12 cellular contexts compared by ENCODE assay signal in the genomic region with DNA sequence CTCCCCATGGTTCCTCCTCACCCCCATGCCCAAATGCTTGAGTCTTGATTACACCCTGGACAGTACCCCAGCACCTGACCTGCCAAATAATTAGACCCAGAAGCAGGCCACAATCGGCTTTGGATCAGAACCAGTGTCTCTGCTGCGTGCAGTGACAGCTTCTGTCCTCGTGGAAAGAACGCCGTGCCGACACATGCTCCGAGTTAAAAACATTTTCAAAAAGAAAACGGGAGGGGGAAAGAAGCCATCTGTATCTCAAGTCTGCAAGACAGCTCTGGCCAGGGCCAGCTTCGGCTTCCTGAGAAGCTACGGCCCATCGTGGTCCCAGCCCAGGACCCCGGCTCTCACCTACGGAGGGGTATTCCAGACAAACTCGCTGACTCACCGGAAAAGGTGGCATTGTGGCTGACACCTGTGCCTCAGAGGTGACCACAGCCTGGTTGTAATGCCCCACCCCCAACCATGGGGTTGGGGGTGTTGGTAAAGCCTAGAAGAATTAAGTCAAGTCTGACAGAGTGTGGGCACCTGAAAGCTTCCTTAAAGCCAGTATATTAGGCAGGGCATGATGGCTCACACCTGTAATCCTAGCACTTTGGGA. TPM values are rescaled to one million over a fixed set of nuclear protein-coding genes. Genes with fewer than 3 reads are reported as not detected.
DNase-seq lines count a peak whose midpoint lies in the region; ATAC-seq, FAIRE-seq and TF ChIP-seq lines count a peak whose summit lies in the region.
"Had no signal": no experiment of that assay in that cellular context is flagged by ENCODE, and none has a peak within 500 bp of the region (broad histone marks: within the 10 kb centered on the region; RNA-seq: fewer than 3 reads in every experiment).

No MANE protein-coding gene starts in this region.

- POLR2A ChIA-PET in GM12878 (lab: Charles Lee): interaction anchor here (0.6 to 2.4 kb wide), 3 partner anchors 26 to 1408 kb away, joined by 3 to 7 read pairs (median 6); a partner anchor contains a TSS

- H3K56ac ChIP-seq in mesendoderm (ENCODE audit: low read length): no peak overlapping the region

- H3K18ac ChIP-seq in mesendoderm (ENCODE audit: low read length): no peak overlapping the region

- RAD21 ChIA-PET in GM12878 (lab: Charles Lee; ENCODE audit: unreplicated experiment): interaction anchor here (1.1 kb wide), 1 partner anchor 27 kb away, joined by 4 read pairs; no protein-coding TSS in a partner anchor

- H2AFZ ChIP-seq in GM12878 (ENCODE audit: control insufficient read depth, low read depth, low read length): no peak overlapping the region

- H3K4me2 ChIP-seq in GM12878 (ENCODE audit: control insufficient read depth, insufficient read depth) (no peak overlapping the region), mesendoderm (ENCODE audit: low read length) (no peak overlapping the region)

- H3K4me3 ChIP-seq in cardiac muscle cell (no peak overlapping the region), GM12878 (no peak overlapping the region), mesendoderm (ENCODE audit: low read length) (no peak overlapping the region), uterus (no peak overlapping the region), MG63 (no peak overlapping the region)
- H3K4me3 ChIP-seq: lung had no signal

- SMC1A ChIA-PET in GM12878 (lab: Charles Lee; ENCODE audit: uncharacterized antibody, unreplicated experiment): interaction anchor here (1.1 to 1.3 kb wide), 2 partner anchors 12 to 24 kb away, joined by 3 read pairs; no protein-coding TSS in a partner anchor

- DNase-seq in cardiac muscle cell (ENCODE audit: low read depth in 1 of 2, low spot score in 1 of 2) (no peak), cardiac septum (ENCODE audit: low spot score) (no peak), GM12878 (ENCODE audit: low read depth, low spot score) (no peak), mesendoderm (no peak), uterus (no peak), MG63 (no peak), NCI-H1436 (lab: John Stamatoyannopoulos, UW) (no peak), HUDEP-2 (lab: John Stamatoyannopoulos, UW; ENCODE audit: unreplicated experiment in 76 of 76) (no peak)
- DNase-seq: NCI-H446 treated with DMSO at 0.1 percent for 48 hours, RPMI8226 had no signal

- peaks cover 29% of the 10 kb centered on the region for H3K79me1 ChIP-seq in mesendoderm (ENCODE audit: low read length)

- H4K5ac ChIP-seq in mesendoderm (ENCODE audit: low read length): no peak overlapping the region

- CTCF ChIA-PET in GM12878 (lab: Yijun Ruan, JAX): no interaction called here

- no peak for FAIRE-seq in GM12878 (lab: Jason Lieb, UNC)
- FAIRE-seq: TTC549 had no signal

- H2BK120ac ChIP-seq in mesendoderm (ENCODE audit: low read depth, low read length): no peak overlapping the region

- H2BK15ac ChIP-seq in mesendoderm (replicated peaks; ENCODE audit: low read depth): no peak overlapping the region

- no peaks in the 10 kb centered on the region for H4K20me1 ChIP-seq in GM12878 (ENCODE audit: control insufficient read depth, insufficient read depth)

- H3K4ac ChIP-seq in mesendoderm (ENCODE audit: low read depth, low read length): no peak overlapping the region

- TF ChIP-seq POLR2A in GM12878 (IDR thresholded peaks at IDR 0.05; ENCODE audit: low read depth, low read length) (no peak), uterus (IDR thresholded peaks at IDR 0.05) (no peak)

- intact Hi-C loops in cardiac septum (cut with DNase I) (loop anchor here (2.0 kb wide), 1 partner anchor 16 kb away; no protein-coding TSS in a partner anchor), GM12878 (cut with micrococcal nuclease; ENCODE audit: unreplicated experiment) (no loop called here), uterus (cut with DNase I; ENCODE audit: low total_unique reads) (no loop called here)

- H3K4me1 ChIP-seq in cardiac muscle cell (ENCODE audit: low read depth) (peaks cover 55% of the 10 kb centered on the region), GM12878 (ENCODE audit: control insufficient read depth, insufficient read depth, low read length) (peaks cover 58% of the 10 kb centered on the region), mesendoderm (ENCODE audit: control insufficient read depth, low read depth, low read length) (peaks cover 30% of the 10 kb centered on the region), uterus (peaks cover 12 to 24% of the 10 kb centered on the region in 2 donors)

- WGBS in GM12878 (ENCODE audit: insufficient coverage, insufficient replicate concordance, low lambda C conversion rate, missing lambda C conversion rate): 83% methylated on average over 15 of the region's 15 CpGs
- WGBS in mesendoderm (ENCODE audit: extremely low coverage, insufficient coverage, low lambda C conversion rate): no CpG with 5 or more reads among the region's 15 CpGs

- H3K36me3 ChIP-seq in cardiac muscle cell (no peaks in the 10 kb centered on the region), GM12878 (ENCODE audit: control insufficient read depth in 2 of 2, insufficient read depth in 2 of 2, low read length in 1 of 2) (peaks cover 0 to 2% of the 10 kb centered on the region in 2 experiments; a peak in 2 of 4 replicates), mesendoderm (ENCODE audit: control insufficient read depth, insufficient read depth, low read length) (no peaks in the 10 kb centered on the region), uterus (no peaks in the 10 kb centered on the region), MG63 (no peaks in the 10 kb centered on the region)

- H3K79me2 ChIP-seq in GM12878 (ENCODE audit: control insufficient read depth, insufficient read depth, low read length) (peaks cover 36% of the 10 kb centered on the region), mesendoderm (ENCODE audit: control insufficient read depth, insufficient read depth, low read length) (peaks cover 74% of the 10 kb centered on the region)

- H3K9ac ChIP-seq in GM12878 (ENCODE audit: control insufficient read depth, insufficient read depth, low read length) (no peak overlapping the region), mesendoderm (ENCODE audit: low read length) (peak overlapping the region; percentile 6)

- no peaks in the 10 kb centered on the region for H3K27me3 ChIP-seq in cardiac muscle cell
- no peaks in the 10 kb centered on the region for H3K27me3 ChIP-seq in GM12878 (replicated peaks in 1 of 2; ENCODE audit: control insufficient read depth in 2 of 2, insufficient read depth in 2 of 2, low read length in 1 of 2)
- no peaks in the 10 kb centered on the region for H3K27me3 ChIP-seq in mesendoderm (ENCODE audit: insufficient read depth, low read length, poor library complexity)
- H3K27me3 ChIP-seq in uterus: no peaks in the 10 kb centered on the region
- no peaks in the 10 kb centered on the region for H3K27me3 ChIP-seq in MG63

- no peak overlapping the region for H2BK5ac ChIP-seq in mesendoderm (ENCODE audit: low read length)

- H3K9me3 ChIP-seq in cardiac muscle cell (ENCODE audit: low read depth) (no peaks in the 10 kb centered on the region), GM12878 (replicated peaks; ENCODE audit: control insufficient read depth, insufficient read depth, low read length) (no peaks in the 10 kb centered on the region), uterus (no peaks in the 10 kb centered on the region), MG63 (no peaks in the 10 kb centered on the region)

- no peak overlapping the region for H4K8ac ChIP-seq in mesendoderm (ENCODE audit: low read depth, low read length)

- no TSS peak for BruUV-seq in GM12878 (replicated peaks; lab: Mats Ljungman, UMichigan)

- H2AK5ac ChIP-seq in mesendoderm (ENCODE audit: low read length): no peak overlapping the region

- no peak for ATAC-seq in GM12878

- TF ChIP-seq CTCF in cardiac muscle cell (IDR thresholded peaks at IDR 0.05; ENCODE audit: low read depth, low read length) (no peak), GM12878 (IDR thresholded peaks at IDR 0.05 in 2 of 3, conservative IDR thresholded peaks at IDR 0.05 in 1 of 3; ENCODE audit: control insufficient read depth in 2 of 3, extremely low read depth in 1 of 3, insufficient read depth in 1 of 3, low read depth in 3 of 3, low read length in 3 of 3) (no peak), uterus (IDR thresholded peaks at IDR 0.05) (no peak)

- H3K27ac ChIP-seq in cardiac muscle cell: peak overlapping the region; percentile 94
- H3K27ac ChIP-seq in GM12878 (ENCODE audit: control insufficient read depth, insufficient read depth): no peak overlapping the region
- no peak overlapping the region for H3K27ac ChIP-seq in mesendoderm (ENCODE audit: low read depth, low read length)
- peak overlapping the region; percentile 18 to 53 for H3K27ac ChIP-seq in uterus

- TF ChIP-seq EP300 in GM12878 (IDR thresholded peaks at IDR 0.05; ENCODE audit: borderline replicate concordance in 1 of 2, control insufficient read depth in 1 of 2, low read depth in 2 of 2, low read length in 2 of 2): no peak

- in situ Hi-C loops in GM12878 (cut with MboI): no loop called here

- no peak overlapping the region for H3K23ac ChIP-seq in mesendoderm (ENCODE audit: low read length)

- TF ChIP-seq RAD21 in GM12878 (IDR thresholded peaks at IDR 0.05; ENCODE audit: insufficient read depth, low read depth, low read length): no peak

TF ChIP-seq in GM12878, 131 proteins besides CTCF, POLR2A, EP300 and RAD21:
- TF ChIP-seq GABPA (IDR thresholded peaks at IDR 0.05; ENCODE audit: low read depth) (no peak), RUNX3 (IDR thresholded peaks at IDR 0.05; ENCODE audit: low read length) (0 out of 2 replicates have a peak, but pooled peaks have one; percentile 16)
TF ChIP-seq in GM12878: peak in this region for 1.

RNA-seq across cellular contexts. Expression of a gene that starts 25.8 kb away (rescaled TPM):
- 81.0 and 90.6 TPM in 2 replicates for total RNA-seq in cardiac muscle cell
- polyA plus RNA-seq in cardiac muscle cell: 40.2 and 56.0 TPM in 2 replicates
- total RNA-seq in cardiac septum: 45.4 TPM
- 27.4 and 27.5 TPM in 2 replicates for total RNA-seq in GM12878 (2013; cell fraction: nucleolus; rRNA removed)
- total RNA-seq in GM12878 (2014; rRNA removed): 15.8 and 16.1 TPM in 2 replicates
- total RNA-seq in GM12878 (2014; rRNA removed; fragmentation: Illumina TruSeq; extraction: Trizol): 16.7 and 21.5 TPM in 2 replicates
- 50.4 and 51.7 TPM in 2 replicates for total RNA-seq in GM12878 (2021)
- polyA plus RNA-seq in GM12878 (2011; ENCODE audit: low read depth): 10.0 TPM
- 8.1 and 18.0 TPM in 2 replicates for polyA plus RNA-seq in GM12878 (2011; rRNA removed)
- polyA plus RNA-seq in GM12878 (2011; cell fraction: cytosol; rRNA removed): 15.5 and 16.6 TPM in 2 replicates
- 31.4 and 44.2 TPM in 2 replicates for polyA plus RNA-seq in GM12878 (2011; cell fraction: nucleus; rRNA removed)
- polyA plus RNA-seq in GM12878 (2012): 22.0 and 30.8 TPM in 2 replicates
- 38.8 and 40.3 TPM in 2 replicates for polyA plus RNA-seq in GM12878 (2014; fragmentation: Illumina TruSeq; extraction: Trizol)
- 1 to 10 TPM; 4.1 to 7.9 TPM for polyA plus RNA-seq in GM12878 (2014; fragmentation: Nextera tagmentation; extraction: Ambion mirVana)
- polyA plus RNA-seq in GM12878 (2014; rRNA removed): 30.1 and 41.9 TPM in 2 replicates
- 1 to 10 TPM; 6.4 to 6.6 TPM for polyA plus RNA-seq in GM12878 (2016; fragmentation: Nextera tagmentation; extraction: Ambion mirVana)
- 9.3 and 10.4 TPM in 2 replicates for polyA minus RNA-seq in GM12878 (2011; rRNA and poly(A)+ RNA removed)
- 7.1 and 10.2 TPM in 2 replicates for polyA minus RNA-seq in GM12878 (2011; cell fraction: cytosol; rRNA and poly(A)+ RNA removed)
- polyA minus RNA-seq in GM12878 (2011; cell fraction: nucleus; rRNA and poly(A)+ RNA removed): 3.7 and 11.5 TPM in 2 replicates
- polyA plus RNA-seq in mesendoderm (2013, experiment 1 of 2): 143 TPM
- polyA plus RNA-seq in mesendoderm (2013, experiment 2 of 2): 152 TPM
- total RNA-seq in uterus: 100 to 1,000 TPM in 1 of 4 donors, 10 to 100 TPM in 3; 19.7 to 125 (median 31.4) TPM
- 15.9 and 40.6 TPM in 2 replicates for total RNA-seq in MG63 (2014; rRNA removed; shearing (Covaris generic); ENCODE audit: low replicate concordance)

Comparison
In these comparisons a context has a peak if more than half of its experiments do, and no peak if none do; other contexts are left out.
1. H3K27ac ChIP-seq: peak in cardiac muscle cell (single experiment) and uterus (2 of 2); none in GM12878 (single experiment) and mesendoderm (single experiment).